Comparison of ENCODE assay signal across 16 cellular contexts in genomic region chr1:230851291-230851691, GRCh38. TPM values are rescaled to one million over a fixed set of nuclear protein-coding genes. Genes with fewer than 3 reads are reported as not detected.
DNase-seq lines count a peak whose midpoint lies in the region; ATAC-seq, FAIRE-seq and TF ChIP-seq lines count a peak whose summit lies in the region.
"Had no signal": no experiment of that assay in that cellular context is flagged by ENCODE, and none has a peak within 500 bp of the region (broad histone marks: within the 10 kb centered on the region; RNA-seq: fewer than 3 reads in every experiment).

No MANE protein-coding gene starts in this region.

- DNase-seq in ELF-1 (ENCODE audit: low read depth, low spot score), result peak; percentile 99
- DNase-seq in amniotic stem cell (lab: John Stamatoyannopoulos, UW), result peak; percentile 39
- DNase-seq in hepatic stellate cell (ENCODE audit: low spot score), result peak; percentile 76
- peak; percentile 46 for DNase-seq in retinal pigment epithelial cell (ENCODE audit: low read depth)
- no peak for DNase-seq in activated CD4-positive, alpha-beta T cell treated with anti-CD3 and anti-CD28 coated beads, Interleukin-2, amount 50 U/mL, for 1 hour
- DNase-seq in RCC 7860 (ENCODE audit: low spot score), result no peak
- DNase-seq in naive thymus-derived CD8-positive, alpha-beta T cell, result no peak
- no peak for DNase-seq in NCI-H1105 (lab: John Stamatoyannopoulos, UW)
- DNase-seq: activated CD8-positive, alpha-beta T cell treated with anti-CD3 and anti-CD28 coated beads, Interleukin-2, amount 10 ng/mL, durations not matched to agents 7 days and 5 days; activated naive CD8-positive, alpha-beta T cell treated with anti-CD3 and anti-CD28 coated beads, Interleukin-2, amount 10 ng/mL, durations not matched to agents 7 days and 5 days; CD8-positive, alpha-beta memory T cell; erythroblast; MV-4-11; NCI-H748 treated with DMSO at 0.1 percent for 48 hours; stimulated activated CD4-positive, alpha-beta T cell treated with anti-CD3 and anti-CD28 coated beads, Interleukin-12 subunit alpha, Interleukin-12 subunit beta, amount 100 ng/mL, for 4 hours had no signal

- peaks cover 0 to 8% (median 3%) of the 10 kb centered on the region in 4 donors for H3K4me1 Mint-ChIP-seq in naive thymus-derived CD8-positive, alpha-beta T cell
- H3K4me1 Mint-ChIP-seq: CD8-positive, alpha-beta memory T cell; memory B cell had no signal

- TF ChIP-seq CTCF in retinal pigment epithelial cell (conservative IDR thresholded peaks at IDR 0.05; ENCODE audit: low read depth, low read length), result no peak

- ATAC-seq in naive thymus-derived CD8-positive, alpha-beta T cell, result no peak
- ATAC-seq: activated CD8-positive, alpha-beta T cell treated with anti-CD3 and anti-CD28 coated beads, Interleukin-2, amount 10 ng/mL, durations not matched to agents 7 days and 5 days had no signal

- H3K27me3 Mint-ChIP-seq in naive thymus-derived CD8-positive, alpha-beta T cell, result no peaks in the 10 kb centered on the region
- H3K27me3 Mint-ChIP-seq: activated naive CD8-positive, alpha-beta T cell treated with anti-CD3 and anti-CD28 coated beads, Interleukin-2, amount 10 ng/mL, durations not matched to agents 7 days and 5 days; CD8-positive, alpha-beta memory T cell; memory B cell had no signal

- no peak overlapping the region for H3K4me3 Mint-ChIP-seq in naive thymus-derived CD8-positive, alpha-beta T cell
- H3K4me3 Mint-ChIP-seq: activated CD8-positive, alpha-beta T cell treated with anti-CD3 and anti-CD28 coated beads, Interleukin-2, amount 10 ng/mL, durations not matched to agents 7 days and 5 days; activated naive CD8-positive, alpha-beta T cell treated with anti-CD3 and anti-CD28 coated beads, Interleukin-2, amount 10 ng/mL, durations not matched to agents 7 days and 5 days; CD8-positive, alpha-beta memory T cell; memory B cell had no signal

- FAIRE-seq in RCC 7860 (lab: Jason Lieb, UNC), result no peak

- no peaks in the 10 kb centered on the region for H3K9me3 Mint-ChIP-seq in naive thymus-derived CD8-positive, alpha-beta T cell
- H3K9me3 Mint-ChIP-seq: activated naive CD8-positive, alpha-beta T cell treated with anti-CD3 and anti-CD28 coated beads, Interleukin-2, amount 10 ng/mL, durations not matched to agents 7 days and 5 days; CD8-positive, alpha-beta memory T cell; memory B cell had no signal

- POLR2A ChIA-PET in naive thymus-derived CD8-positive, alpha-beta T cell (lab: Charles Lee), result no interaction called here

- H3K36me3 Mint-ChIP-seq in naive thymus-derived CD8-positive, alpha-beta T cell, result peaks cover 4 to 40% (median 22%) of the 10 kb centered on the region in 3 donors
- H3K36me3 Mint-ChIP-seq: activated naive CD8-positive, alpha-beta T cell treated with anti-CD3 and anti-CD28 coated beads, Interleukin-2, amount 10 ng/mL, durations not matched to agents 7 days and 5 days had no signal

- no peak overlapping the region for H3K27ac Mint-ChIP-seq in naive thymus-derived CD8-positive, alpha-beta T cell
- H3K27ac Mint-ChIP-seq: activated CD8-positive, alpha-beta T cell treated with anti-CD3 and anti-CD28 coated beads, Interleukin-2, amount 10 ng/mL, durations not matched to agents 7 days and 5 days; activated naive CD8-positive, alpha-beta T cell treated with anti-CD3 and anti-CD28 coated beads, Interleukin-2, amount 10 ng/mL, durations not matched to agents 7 days and 5 days; CD8-positive, alpha-beta memory T cell; memory B cell had no signal

- H3K4me3 ChIP-seq in retinal pigment epithelial cell (ENCODE audit: low read length), result no peak overlapping the region

RNA-seq across cellular contexts. Expression of gene C1orf198, which starts 17.0 kb away (rescaled TPM):
- 1 to 10 TPM; 8.1 to 8.9 TPM for total RNA-seq in naive thymus-derived CD8-positive, alpha-beta T cell
- polyA plus RNA-seq in naive thymus-derived CD8-positive, alpha-beta T cell, result 1 to 10 TPM; 5.5 to 7.0 (median 5.9) TPM

Comparison
In these comparisons a context has a peak if more than half of its experiments do, and no peak if none do; other contexts are left out.
1. DNase-seq: peak in ELF-1 (single experiment), amniotic stem cell (single experiment), hepatic stellate cell (single experiment) and retinal pigment epithelial cell (single experiment); none in activated CD4-positive, alpha-beta T cell treated with anti-CD3 and anti-CD28 coated beads, Interleukin-2, amount 50 U/mL, for 1 hour (single experiment), RCC 7860 (single experiment), naive thymus-derived CD8-positive, alpha-beta T cell (0 of 10) and NCI-H1105 (single experiment).